Comparison of ENCODE assay signal across 1 cellular context in genomic region chr4:15912236-15912635, GRCh38.
TF ChIP-seq lines count a peak whose summit lies in the region.

No MANE protein-coding gene starts in this region.

TF ChIP-seq in GM23338, 12 proteins besides CTCF, POLR2A, EP300 and RAD21:
- TF ChIP-seq, protein P1, sequence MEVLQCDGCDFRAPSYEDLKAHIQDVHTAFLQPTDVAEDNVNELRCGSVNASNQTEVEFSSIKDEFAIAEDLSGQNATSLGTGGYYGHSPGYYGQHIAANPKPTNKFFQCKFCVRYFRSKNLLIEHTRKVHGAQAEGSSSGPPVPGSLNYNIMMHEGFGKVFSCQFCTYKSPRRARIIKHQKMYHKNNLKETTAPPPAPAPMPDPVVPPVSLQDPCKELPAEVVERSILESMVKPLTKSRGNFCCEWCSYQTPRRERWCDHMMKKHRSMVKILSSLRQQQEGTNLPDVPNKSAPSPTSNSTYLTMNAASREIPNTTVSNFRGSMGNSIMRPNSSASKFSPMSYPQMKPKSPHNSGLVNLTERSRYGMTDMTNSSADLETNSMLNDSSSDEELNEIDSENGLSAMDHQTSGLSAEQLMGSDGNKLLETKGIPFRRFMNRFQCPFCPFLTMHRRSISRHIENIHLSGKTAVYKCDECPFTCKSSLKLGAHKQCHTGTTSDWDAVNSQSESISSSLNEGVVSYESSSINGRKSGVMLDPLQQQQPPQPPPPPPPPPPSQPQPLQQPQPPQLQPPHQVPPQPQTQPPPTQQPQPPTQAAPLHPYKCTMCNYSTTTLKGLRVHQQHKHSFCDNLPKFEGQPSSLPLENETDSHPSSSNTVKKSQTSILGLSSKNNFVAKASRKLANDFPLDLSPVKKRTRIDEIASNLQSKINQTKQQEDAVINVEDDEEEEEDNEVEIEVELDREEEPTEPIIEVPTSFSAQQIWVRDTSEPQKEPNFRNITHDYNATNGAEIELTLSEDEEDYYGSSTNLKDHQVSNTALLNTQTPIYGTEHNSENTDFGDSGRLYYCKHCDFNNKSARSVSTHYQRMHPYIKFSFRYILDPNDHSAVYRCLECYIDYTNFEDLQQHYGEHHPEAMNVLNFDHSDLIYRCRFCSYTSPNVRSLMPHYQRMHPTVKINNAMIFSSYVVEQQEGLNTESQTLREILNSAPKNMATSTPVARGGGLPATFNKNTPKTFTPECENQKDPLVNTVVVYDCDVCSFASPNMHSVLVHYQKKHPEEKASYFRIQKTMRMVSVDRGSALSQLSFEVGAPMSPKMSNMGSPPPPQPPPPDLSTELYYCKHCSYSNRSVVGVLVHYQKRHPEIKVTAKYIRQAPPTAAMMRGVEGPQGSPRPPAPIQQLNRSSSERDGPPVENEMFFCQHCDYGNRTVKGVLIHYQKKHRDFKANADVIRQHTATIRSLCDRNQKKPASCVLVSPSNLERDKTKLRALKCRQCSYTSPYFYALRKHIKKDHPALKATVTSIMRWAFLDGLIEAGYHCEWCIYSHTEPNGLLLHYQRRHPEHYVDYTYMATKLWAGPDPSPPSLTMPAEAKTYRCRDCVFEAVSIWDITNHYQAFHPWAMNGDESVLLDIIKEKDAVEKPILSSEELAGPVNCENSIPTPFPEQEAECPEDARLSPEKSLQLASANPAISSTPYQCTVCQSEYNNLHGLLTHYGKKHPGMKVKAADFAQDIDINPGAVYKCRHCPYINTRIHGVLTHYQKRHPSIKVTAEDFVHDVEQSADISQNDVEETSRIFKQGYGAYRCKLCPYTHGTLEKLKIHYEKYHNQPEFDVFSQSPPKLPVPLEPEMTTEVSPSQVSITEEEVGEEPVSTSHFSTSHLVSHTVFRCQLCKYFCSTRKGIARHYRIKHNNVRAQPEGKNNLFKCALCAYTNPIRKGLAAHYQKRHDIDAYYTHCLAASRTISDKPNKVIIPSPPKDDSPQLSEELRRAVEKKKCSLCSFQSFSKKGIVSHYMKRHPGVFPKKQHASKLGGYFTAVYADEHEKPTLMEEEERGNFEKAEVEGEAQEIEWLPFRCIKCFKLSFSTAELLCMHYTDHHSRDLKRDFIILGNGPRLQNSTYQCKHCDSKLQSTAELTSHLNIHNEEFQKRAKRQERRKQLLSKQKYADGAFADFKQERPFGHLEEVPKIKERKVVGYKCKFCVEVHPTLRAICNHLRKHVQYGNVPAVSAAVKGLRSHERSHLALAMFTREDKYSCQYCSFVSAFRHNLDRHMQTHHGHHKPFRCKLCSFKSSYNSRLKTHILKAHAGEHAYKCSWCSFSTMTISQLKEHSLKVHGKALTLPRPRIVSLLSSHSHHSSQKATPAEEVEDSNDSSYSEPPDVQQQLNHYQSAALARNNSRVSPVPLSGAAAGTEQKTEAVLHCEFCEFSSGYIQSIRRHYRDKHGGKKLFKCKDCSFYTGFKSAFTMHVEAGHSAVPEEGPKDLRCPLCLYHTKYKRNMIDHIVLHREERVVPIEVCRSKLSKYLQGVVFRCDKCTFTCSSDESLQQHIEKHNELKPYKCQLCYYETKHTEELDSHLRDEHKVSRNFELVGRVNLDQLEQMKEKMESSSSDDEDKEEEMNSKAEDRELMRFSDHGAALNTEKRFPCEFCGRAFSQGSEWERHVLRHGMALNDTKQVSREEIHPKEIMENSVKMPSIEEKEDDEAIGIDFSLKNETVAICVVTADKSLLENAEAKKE (CRISPR knock-in tag; IDR thresholded peaks at IDR 0.05): no peak
- no peak for TF ChIP-seq ZNF331 (CRISPR knock-in tag; IDR thresholded peaks at IDR 0.05; ENCODE audit: low read depth)
- TF ChIP-seq, protein P2, sequence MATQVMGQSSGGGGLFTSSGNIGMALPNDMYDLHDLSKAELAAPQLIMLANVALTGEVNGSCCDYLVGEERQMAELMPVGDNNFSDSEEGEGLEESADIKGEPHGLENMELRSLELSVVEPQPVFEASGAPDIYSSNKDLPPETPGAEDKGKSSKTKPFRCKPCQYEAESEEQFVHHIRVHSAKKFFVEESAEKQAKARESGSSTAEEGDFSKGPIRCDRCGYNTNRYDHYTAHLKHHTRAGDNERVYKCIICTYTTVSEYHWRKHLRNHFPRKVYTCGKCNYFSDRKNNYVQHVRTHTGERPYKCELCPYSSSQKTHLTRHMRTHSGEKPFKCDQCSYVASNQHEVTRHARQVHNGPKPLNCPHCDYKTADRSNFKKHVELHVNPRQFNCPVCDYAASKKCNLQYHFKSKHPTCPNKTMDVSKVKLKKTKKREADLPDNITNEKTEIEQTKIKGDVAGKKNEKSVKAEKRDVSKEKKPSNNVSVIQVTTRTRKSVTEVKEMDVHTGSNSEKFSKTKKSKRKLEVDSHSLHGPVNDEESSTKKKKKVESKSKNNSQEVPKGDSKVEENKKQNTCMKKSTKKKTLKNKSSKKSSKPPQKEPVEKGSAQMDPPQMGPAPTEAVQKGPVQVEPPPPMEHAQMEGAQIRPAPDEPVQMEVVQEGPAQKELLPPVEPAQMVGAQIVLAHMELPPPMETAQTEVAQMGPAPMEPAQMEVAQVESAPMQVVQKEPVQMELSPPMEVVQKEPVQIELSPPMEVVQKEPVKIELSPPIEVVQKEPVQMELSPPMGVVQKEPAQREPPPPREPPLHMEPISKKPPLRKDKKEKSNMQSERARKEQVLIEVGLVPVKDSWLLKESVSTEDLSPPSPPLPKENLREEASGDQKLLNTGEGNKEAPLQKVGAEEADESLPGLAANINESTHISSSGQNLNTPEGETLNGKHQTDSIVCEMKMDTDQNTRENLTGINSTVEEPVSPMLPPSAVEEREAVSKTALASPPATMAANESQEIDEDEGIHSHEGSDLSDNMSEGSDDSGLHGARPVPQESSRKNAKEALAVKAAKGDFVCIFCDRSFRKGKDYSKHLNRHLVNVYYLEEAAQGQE (IDR thresholded peaks at IDR 0.05; ENCODE audit: unreplicated experiment): no peak
- TF ChIP-seq POLR2AphosphoS5 (IDR thresholded peaks at IDR 0.05; ENCODE audit: low read depth): no peak
- TF ChIP-seq ZNF114 (CRISPR knock-in tag; IDR thresholded peaks at IDR 0.05): no peak
- no peak for TF ChIP-seq JUNB (IDR thresholded peaks at IDR 0.05; ENCODE audit: unreplicated experiment)
- no peak for TF ChIP-seq EZH2 (IDR thresholded peaks at IDR 0.05; ENCODE audit: low read depth, unreplicated experiment)
- TF ChIP-seq EZH2phosphoT487 (IDR thresholded peaks at IDR 0.05; ENCODE audit: unreplicated experiment): no peak
- TF ChIP-seq STAT1 (IDR thresholded peaks at IDR 0.05; ENCODE audit: unreplicated experiment): no peak
- no peak for TF ChIP-seq CREB1 (CRISPR knock-in tag; IDR thresholded peaks at IDR 0.05; ENCODE audit: low read depth)
- TF ChIP-seq ETS1 (IDR thresholded peaks at IDR 0.05): no peak
TF ChIP-seq in GM23338: peak in this region for 0.
